In genomic region chr6:105562027-105562426, GRCh38 we compare ENCODE assay signal across 26 cellular contexts.
"Had no signal": no experiment of that assay in that cellular context is flagged by ENCODE, and none has a peak within 500 bp of the region (broad histone marks: within the 10 kb centered on the region; RNA-seq: fewer than 3 reads in every experiment).

No MANE protein-coding gene starts in this region.

- H3K27ac ChIP-seq: colonic mucosa, esophagus squamous epithelium, gastrocnemius medialis, lower lobe of right lung, neutrophil, pancreas, stomach, thyroid gland, vagina had no signal

- H3K4me3 ChIP-seq: colonic mucosa, esophagus squamous epithelium, gastrocnemius medialis, lower lobe of right lung, pancreas, smooth muscle cell, stomach, thyroid gland, vagina had no signal

- DNase-seq: colonic mucosa; effector memory CD4-positive, alpha-beta T cell; erythroblast; esophagus squamous epithelium; foreskin fibroblast; gastrocnemius medialis; head of caudate nucleus; left ventricle myocardium superior; lower lobe of right lung; naive thymus-derived CD8-positive, alpha-beta T cell; pancreas; retina; stimulated activated CD4-positive, alpha-beta T cell treated with anti-CD3 and anti-CD28 coated beads, Interleukin-12 subunit alpha, Interleukin-12 subunit beta, amount 100 ng/mL, for 4 hours; stimulated activated CD4-positive, alpha-beta T cell treated with anti-CD3 and anti-CD28 coated beads, Interleukin-1b, Interleukin-23, amount 100 ng/mL, for 48 hours; stimulated activated CD4-positive, alpha-beta T cell treated with anti-CD3 and anti-CD28 coated beads, Interleukin-4, amount 100 ng/mL, for 1 hour; stimulated activated CD8-positive, alpha-beta memory T cell treated with anti-CD3 and anti-CD28 coated beads, Interleukin-4, amount 100 ng/mL, for 48 hours; stimulated activated naive CD4-positive, alpha-beta T cell treated with Interleukin-2 at 50 U/mL for 16 hours; stomach; thyroid gland; trophoblast cell had no signal

- H3K36me3 ChIP-seq: colonic mucosa, esophagus squamous epithelium, gastrocnemius medialis, lower lobe of right lung, neutrophil, pancreas, stomach, thyroid gland, vagina had no signal

- FAIRE-seq: endothelial cell of umbilical vein, keratinocyte, pancreas had no signal

- H3K27me3 ChIP-seq: colonic mucosa, esophagus squamous epithelium, gastrocnemius medialis, neutrophil, pancreas, stomach, thyroid gland, vagina had no signal

- H3K4me2 ChIP-seq: smooth muscle cell had no signal

- H3K4me1 ChIP-seq: esophagus squamous epithelium, gastrocnemius medialis, lower lobe of right lung, pancreas, stomach, thyroid gland, vagina had no signal

- H3K9me3 ChIP-seq: colonic mucosa, esophagus squamous epithelium, gastrocnemius medialis, neutrophil, pancreas, thyroid gland, vagina had no signal

- ATAC-seq: gastrocnemius medialis; left ventricle myocardium superior; lower lobe of right lung; naive thymus-derived CD8-positive, alpha-beta T cell; pancreas; sciatic nerve had no signal
